ENCODE assay signal across 7 cellular contexts in genomic region chr2:45168731-45169338, GRCh38.
DNase-seq lines count a peak whose midpoint lies in the region; ATAC-seq and TF ChIP-seq lines count a peak whose summit lies in the region.

No MANE protein-coding gene starts in this region.

- H3K27me3 ChIP-seq in vagina = no peaks in the 10 kb centered on the region

- no TSS peak for BruUV-seq in MCF 10A (replicated peaks; lab: Mats Ljungman, UMichigan)

- CTCF ChIA-PET in MCF 10A (lab: Yijun Ruan, JAX) = interaction anchor here (0.6 to 3.0 kb wide), 16 partner anchors 10 to 325 kb away, joined by 3 to 21 read pairs (median 4); no protein-coding TSS in a partner anchor

- peaks cover 20% of the 10 kb centered on the region for H3K4me1 Mint-ChIP-seq in MCF 10A (ENCODE audit: insufficient read depth, unreplicated experiment)

- H3K4me3 ChIP-seq in GM12865 (ENCODE audit: low read depth, low read length) (peak overlapping the region; percentile 5), lower leg skin (ENCODE audit: low read depth, poor library complexity, severe bottlenecking) (peak overlapping the region; percentile 28), vagina (peak overlapping the region; percentile 51)

- H3K36me3 ChIP-seq in vagina = no peaks in the 10 kb centered on the region

- no peak for DNase-seq in GM12865 (ENCODE audit: low read depth)
- DNase-seq in NCI-H146 treated with DMSO at 0.1 percent for 48 hours (lab: John Stamatoyannopoulos, UW; ENCODE audit: unreplicated experiment) = peak; percentile 37
- DNase-seq in MCF 10A (ENCODE audit: unreplicated experiment) = peak; percentile 65
- DNase-seq in lower leg skin (ENCODE audit: low spot score in 2 of 2) = no peak
- DNase-seq in vagina (ENCODE audit: extremely low spot score in 2 of 2) = no peak
- DNase-seq in SK-N-DZ (ENCODE audit: low spot score) = no peak

- no peaks in the 10 kb centered on the region for H3K9me3 Mint-ChIP-seq in MCF 10A (ENCODE audit: unreplicated experiment)

- H3K9me3 ChIP-seq in vagina = no peaks in the 10 kb centered on the region

- no peaks in the 10 kb centered on the region for H3K27me3 Mint-ChIP-seq in MCF 10A (ENCODE audit: insufficient read depth, unreplicated experiment)

- peak overlapping the region; percentile 95 for H3K4me3 Mint-ChIP-seq in MCF 10A (ENCODE audit: unreplicated experiment)

- H3K27ac Mint-ChIP-seq in MCF 10A (ENCODE audit: low read depth, unreplicated experiment) = peak overlapping the region; percentile 92

- POLR2A ChIA-PET in MCF 10A (lab: Yijun Ruan, JAX) = interaction anchor here (0.6 to 3.5 kb wide), 20 partner anchors 10 to 658 kb away, joined by 3 to 18 read pairs (median 4); partner anchors contain the start of gene SIX2

- intact Hi-C loops in MCF 10A (cut with micrococcal nuclease) = loop anchor here (1.0 to 5.0 kb wide), 3 partner anchors 144 to 187 kb away; partner anchors contain the start of gene SIX2
- intact Hi-C loops in lower leg skin (cut with DNase I; ENCODE audit: low total_unique reads) = no loop called here
- intact Hi-C loops in vagina (cut with DNase I) = no loop called here

- peak overlapping the region; percentile 92 for H3K27ac ChIP-seq in vagina

- peaks cover 19% of the 10 kb centered on the region for H3K4me1 ChIP-seq in vagina

- TF ChIP-seq POLR2A in lower leg skin (IDR thresholded peaks at IDR 0.05) (no peak), vagina (IDR thresholded peaks at IDR 0.05) (no peak)

- no peaks in the 10 kb centered on the region for H3K36me3 Mint-ChIP-seq in MCF 10A (ENCODE audit: insufficient read depth, unreplicated experiment)

- ATAC-seq in GM21619 (IDR thresholded peaks at IDR 0.05; ENCODE audit: unreplicated experiment) = no peak

- whole genome bisulfite sequencing in lower leg skin, 2 donors = 1 to 2% methylated on average over 39 to 58 of the region's 70 CpGs

- TF ChIP-seq CTCF in GM12865 (IDR thresholded peaks at IDR 0.05; ENCODE audit: insufficient read depth, low read depth, low read length, missing control alignments) (no peak), MCF 10A (IDR thresholded peaks at IDR 0.05; ENCODE audit: unreplicated experiment) (no peak), lower leg skin (IDR thresholded peaks at IDR 0.05) (no peak), vagina (IDR thresholded peaks at IDR 0.05) (no peak)

Comparison
In these comparisons a context has a peak if more than half of its experiments do, and no peak if none do; other contexts are left out.
1. DNase-seq: peak in NCI-H146 treated with DMSO at 0.1 percent for 48 hours (single experiment) and MCF 10A (single experiment); none in GM12865 (single experiment), lower leg skin (0 of 2), vagina (0 of 2) and SK-N-DZ (single experiment).
2. Peak in every context shown above with its lines, with median percentiles within 50 percentile points of each other: H3K4me3 ChIP-seq.